1 cellular context compared by ENCODE assay signal in genomic region chr16:69890114-69890890, GRCh38.
TF ChIP-seq lines count a peak whose summit lies in the region.

No MANE protein-coding gene starts in this region.

TF ChIP-seq in GM23338, 12 proteins besides CTCF, POLR2A, EP300 and RAD21 (continued from another document):
- TF ChIP-seq ZNF462 (CRISPR knock-in tag; IDR thresholded peaks at IDR 0.05) (no peak), EZH2phosphoT487 (IDR thresholded peaks at IDR 0.05; ENCODE audit: unreplicated experiment) (no peak)
TF ChIP-seq in GM23338: peak in this region for 0.
